17 cellular contexts compared by ENCODE assay signal in the genomic region with DNA sequence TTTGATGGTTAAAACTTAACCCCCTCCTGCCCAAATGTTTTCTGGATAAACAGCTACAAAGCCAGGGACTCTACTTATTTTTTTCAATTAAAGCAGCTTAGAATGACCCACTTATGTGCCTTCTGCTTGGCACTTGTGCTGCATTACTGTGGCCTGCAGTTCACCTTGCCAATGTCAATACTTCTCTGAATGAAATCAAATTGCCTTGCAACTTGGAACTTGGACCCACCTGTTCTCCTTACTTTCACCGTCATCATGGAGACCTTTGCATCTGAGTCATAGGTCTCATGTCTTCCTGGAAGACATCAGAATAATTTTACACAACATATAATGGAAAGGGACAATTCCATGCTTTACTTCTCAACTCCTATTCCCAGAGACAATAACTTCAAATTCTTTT.
DNase-seq lines count a peak whose midpoint lies in the region; ATAC-seq, FAIRE-seq and TF ChIP-seq lines count a peak whose summit lies in the region.
"Had no signal": no experiment of that assay in that cellular context is flagged by ENCODE, and none has a peak within 500 bp of the region (broad histone marks: within the 10 kb centered on the region; RNA-seq: fewer than 3 reads in every experiment).

No MANE protein-coding gene starts in this region.

- CTCF ChIA-PET in K562 (lab: Yijun Ruan, JAX; ENCODE audit: low intra/inter-chr PET ratio), result no interaction called here

- no peaks in the 10 kb centered on the region for H3K79me2 ChIP-seq in K562 (ENCODE audit: control insufficient read depth, insufficient read depth, low read length)

- H3K4me1 ChIP-seq in BLaER1 (peaks cover 23% of the 10 kb centered on the region), K562 (replicated peaks in 1 of 2; ENCODE audit: control insufficient read depth in 2 of 2, insufficient read depth in 2 of 2, low read length in 2 of 2) (peaks cover 11 to 14% of the 10 kb centered on the region in 2 experiments; a peak in 4 of 5 replicates), mucosa of rectum (ENCODE audit: control insufficient read depth in 2 of 2, insufficient read depth in 2 of 2, low read length in 2 of 2) (peaks cover 0 to 25% of the 10 kb centered on the region in 2 donors)

- H3K9me3 ChIP-seq in BLaER1, result peaks cover 11% of the 10 kb centered on the region; the same call in 1 of the 2 replicates
- no peaks in the 10 kb centered on the region for H3K9me3 ChIP-seq in K562 (replicated peaks; ENCODE audit: control insufficient read depth, insufficient read depth, low read depth, low read length)
- H3K9me3 ChIP-seq in mucosa of rectum (ENCODE audit: control insufficient read depth in 2 of 2, low read length in 2 of 2), result no peaks in the 10 kb centered on the region

- TF ChIP-seq CTCF in K562 (IDR thresholded peaks at IDR 0.05 in 2 of 3, conservative IDR thresholded peaks at IDR 0.05 in 1 of 3; ENCODE audit: insufficient read depth in 2 of 3, low read depth in 1 of 3, low read length in 3 of 3), result no peak

- peak overlapping the region; percentile 55 for H3K4me2 ChIP-seq in BLaER1
- H3K4me2 ChIP-seq in K562 (ENCODE audit: insufficient read depth, low read length), result no peak overlapping the region

- in situ Hi-C loops in K562 (cut with MboI), result no loop called here

- BruUV-seq in K562 (replicated peaks; lab: Mats Ljungman, UMichigan), result no TSS peak

- no peaks in the 10 kb centered on the region for H3K9me1 ChIP-seq in K562 (ENCODE audit: control insufficient read depth, insufficient read depth, low read length)

- ATAC-seq in K562 (no peak), esophagus mucosa (no peak)

- H3K27me3 ChIP-seq in BLaER1 (no peaks in the 10 kb centered on the region), K562 (ENCODE audit: control insufficient read depth in 2 of 2, insufficient read depth in 2 of 2, low read length in 2 of 2) (no peaks in the 10 kb centered on the region), mucosa of rectum (ENCODE audit: control insufficient read depth in 2 of 2, insufficient read depth in 2 of 2, low read length in 2 of 2) (no peaks in the 10 kb centered on the region)

- H3K9ac ChIP-seq in BLaER1 (no peak overlapping the region), K562 (ENCODE audit: insufficient read depth in 1 of 2, low read depth in 2 of 2, low read length in 2 of 2) (no peak overlapping the region), mucosa of rectum (ENCODE audit: low read depth in 1 of 2, low read length in 2 of 2) (no peak overlapping the region)

- H2AFZ ChIP-seq in K562 (ENCODE audit: low read depth, low read length), result no peak overlapping the region

- no peak for TF ChIP-seq POLR2A in K562 (conservative IDR thresholded peaks at IDR 0.05)

- 16% methylated on average over 1 of the region's 1 CpG for WGBS in K562 (ENCODE audit: insufficient coverage, low coverage, missing lambda C conversion rate)

- no peak for TF ChIP-seq EP300 in K562 (IDR thresholded peaks at IDR 0.05; ENCODE audit: low read length)

- intact Hi-C loops in K562 (cut with micrococcal nuclease), result no loop called here

- H3K27ac ChIP-seq in BLaER1 (no peak overlapping the region), K562 (ENCODE audit: extremely low read depth, low read depth, low read length) (no peak overlapping the region), mucosa of rectum (ENCODE audit: low read depth in 2 of 2, low read length in 2 of 2) (peak overlapping the region; percentile 46 to 53)
- H3K27ac ChIP-seq: RWPE1 had no signal

- POLR2A ChIA-PET in K562 (lab: Yijun Ruan, JAX), result no interaction called here

- H3K36me3 ChIP-seq in BLaER1 (no peaks in the 10 kb centered on the region), K562 (ENCODE audit: control insufficient read depth, insufficient read depth, low read length) (no peaks in the 10 kb centered on the region), mucosa of rectum (ENCODE audit: control insufficient read depth in 2 of 2, insufficient read depth in 2 of 2, low read length in 2 of 2) (no peaks in the 10 kb centered on the region)

- H3K4me3 ChIP-seq in BLaER1 (no peak overlapping the region), K562 (no peak overlapping the region), mucosa of rectum (ENCODE audit: low read length in 2 of 2) (no peak overlapping the region)

- H4K20me1 ChIP-seq in BLaER1, result no peaks in the 10 kb centered on the region
- no peaks in the 10 kb centered on the region for H4K20me1 ChIP-seq in K562 (replicated peaks; ENCODE audit: control insufficient read depth, insufficient read depth, low read length)

- peak; percentile 49 for DNase-seq in DMS53 treated with DMSO at 0.1 percent for 48 hours (lab: John Stamatoyannopoulos, UW; ENCODE audit: unreplicated experiment)
- DNase-seq in K562 (ENCODE audit: extremely low read depth in 1 of 4, low spot score in 3 of 4), result no peak
- no peak for DNase-seq in NCI-H226
- no peak for DNase-seq in inferior parietal cortex (ENCODE audit: extremely low spot score)
- DNase-seq: ACHN; CD4-positive, alpha-beta memory T cell; GF-D8; GOT3; KBM-7; NCI-H1048; NCI-H1694 treated with DMSO at 0.1 percent for 48 hours; NCI-H510A had no signal

- FAIRE-seq in K562 (lab: Jason Lieb, UNC), result peak; percentile 49
- FAIRE-seq: D721Med had no signal

- TF ChIP-seq RAD21 in K562 (CRISPR knock-in tag; conservative IDR thresholded peaks at IDR 0.05 in 1 of 2, IDR thresholded peaks at IDR 0.05 in 1 of 2), result no peak

TF ChIP-seq in K562, 482 proteins besides CTCF, POLR2A, EP300 and RAD21:
- TF ChIP-seq NR2C1 (IDR thresholded peaks at IDR 0.05), result no peak
- TF ChIP-seq NR2C1 (tag; IDR thresholded peaks at IDR 0.05), result no peak
- TF ChIP-seq FOSL1 (tag; conservative IDR thresholded peaks at IDR 0.05), result 0 out of 2 replicates have a peak, but pooled peaks have one; percentile 44
TF ChIP-seq in K562: peak in this region for 1.

Comparison
In these comparisons a context has a peak if more than half of its experiments do, and no peak if none do; other contexts are left out.
1. H3K27ac ChIP-seq: peak in mucosa of rectum (2 of 2); none in BLaER1 (single experiment) and K562 (single experiment).